Comparison of ENCODE assay signal across 12 cellular contexts in the genomic region with DNA sequence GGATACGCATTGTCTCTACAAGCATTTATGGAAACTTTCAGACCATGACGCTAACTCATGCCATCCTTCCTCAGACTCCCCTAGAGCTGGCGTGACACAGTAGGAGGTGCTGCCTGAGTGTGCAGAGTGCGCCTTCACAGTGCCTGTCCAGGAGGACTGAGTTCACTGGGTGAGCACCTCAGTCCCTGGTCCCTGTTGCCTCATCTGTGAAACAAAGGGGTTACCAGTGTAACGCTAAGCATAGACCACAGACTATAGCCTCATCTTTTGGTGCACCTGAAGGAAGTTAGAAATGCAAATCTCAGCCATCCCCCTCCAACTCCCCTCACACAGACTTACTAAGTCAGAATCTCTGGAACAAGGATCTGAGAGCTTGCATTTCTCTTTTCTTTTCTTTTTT.
DNase-seq lines count a peak whose midpoint lies in the region; ATAC-seq and TF ChIP-seq lines count a peak whose summit lies in the region.
"Had no signal": no experiment of that assay in that cellular context is flagged by ENCODE, and none has a peak within 500 bp of the region (broad histone marks: within the 10 kb centered on the region; RNA-seq: fewer than 3 reads in every experiment).

No MANE protein-coding gene starts in this region.

- H2BK120ac ChIP-seq in mesendoderm (ENCODE audit: low read depth, low read length): no peak overlapping the region

- H3K4me1 ChIP-seq in mesendoderm (ENCODE audit: control insufficient read depth, low read depth, low read length) (peaks cover 11% of the 10 kb centered on the region), transverse colon (no peaks in the 10 kb centered on the region)

- no peak for TF ChIP-seq EP300 in transverse colon (IDR thresholded peaks at IDR 0.05; ENCODE audit: low read depth)

- H3K27ac ChIP-seq in mesendoderm (ENCODE audit: low read depth, low read length) (no peak overlapping the region), transverse colon (no peak overlapping the region)
- H3K27ac ChIP-seq: skin epidermis had no signal

- no peak overlapping the region for H3K9ac ChIP-seq in mesendoderm (ENCODE audit: low read length)

- no CpG with 5 or more reads among the region's 5 CpGs for WGBS in mesendoderm (ENCODE audit: extremely low coverage, insufficient coverage, low lambda C conversion rate)
- WGBS in transverse colon (ENCODE audit: low coverage in 1 of 2), 2 donors: 83% methylated on average over 1 to 5 of the region's 5 CpGs

- no peak overlapping the region for H4K8ac ChIP-seq in mesendoderm (ENCODE audit: low read depth, low read length)

- no peak overlapping the region for H4K5ac ChIP-seq in mesendoderm (ENCODE audit: low read length)

- H2BK15ac ChIP-seq in mesendoderm (replicated peaks; ENCODE audit: low read depth): no peak overlapping the region

- TF ChIP-seq CTCF in CD14-positive monocyte (IDR thresholded peaks at IDR 0.05) (no peak), transverse colon (IDR thresholded peaks at IDR 0.05) (no peak)

- peaks cover 7 to 8% (median 7%) of the 10 kb centered on the region in 3 donors for H3K27me3 Mint-ChIP-seq in CD14-positive monocyte (ENCODE audit: low read depth in 3 of 3)

- no peak overlapping the region for H2BK5ac ChIP-seq in mesendoderm (ENCODE audit: low read length)

- no peaks in the 10 kb centered on the region for H3K9me3 ChIP-seq in transverse colon

- H3K23ac ChIP-seq in mesendoderm (ENCODE audit: low read length): no peak overlapping the region

- H3K4me1 Mint-ChIP-seq in CD14-positive monocyte: peaks cover 9% of the 10 kb centered on the region
- H3K4me1 Mint-ChIP-seq: natural killer cell had no signal

- H3K4me3 ChIP-seq in mesendoderm (ENCODE audit: low read length): no peak overlapping the region
- H3K4me3 ChIP-seq in transverse colon: no peak overlapping the region
- H3K4me3 ChIP-seq: skin epidermis had no signal

- in situ Hi-C loops in transverse colon (cut with MboI; ENCODE audit: low pct_ligation_motif_present in 1 of 4, low pct_unique_long_range_greater_than_20kb in 1 of 4, low sequenced_read_pairs in 3 of 4): no loop called here

- no peak for DNase-seq in mesendoderm
- DNase-seq in NCI-H2029 treated with DMSO at 0.1 percent for 48 hours (lab: John Stamatoyannopoulos, UW): no peak
- DNase-seq in hypothalamus (lab: John Stamatoyannopoulos, UW): no peak
- no peak for DNase-seq in CD14-positive monocyte (ENCODE audit: low spot score)
- DNase-seq in transverse colon: no peak
- DNase-seq: natural killer cell, NCI-H187 treated with DMSO at 0.1 percent for 48 hours had no signal

- no peaks in the 10 kb centered on the region for H3K36me3 ChIP-seq in mesendoderm (ENCODE audit: control insufficient read depth, insufficient read depth, low read length)
- H3K36me3 ChIP-seq in transverse colon: no peaks in the 10 kb centered on the region

- no peaks in the 10 kb centered on the region for H3K79me2 ChIP-seq in mesendoderm (ENCODE audit: control insufficient read depth, insufficient read depth, low read length)

- no peak overlapping the region for H3K4me3 Mint-ChIP-seq in CD14-positive monocyte
- H3K4me3 Mint-ChIP-seq: activated T-helper 1 cell treated with anti-CD3 and anti-CD28 coated beads, Interleukin-12 subunit alpha, Interleukin-12 subunit beta, Interleukin-2, Interleukin-4 antibody, amounts not matched to agents 30 ng/mL and 10 ng/mL and 1 ng/mL, durations not matched to agents 14 hours and 24 hours and 36 hours; natural killer cell had no signal

- H3K4ac ChIP-seq in mesendoderm (ENCODE audit: low read depth, low read length): no peak overlapping the region

- H3K27me3 ChIP-seq in mesendoderm (ENCODE audit: insufficient read depth, low read length, poor library complexity): no peaks in the 10 kb centered on the region
- no peaks in the 10 kb centered on the region for H3K27me3 ChIP-seq in transverse colon

- no peak for TF ChIP-seq POLR2A in transverse colon (IDR thresholded peaks at IDR 0.05)

- H3K36me3 Mint-ChIP-seq in CD14-positive monocyte: no peaks in the 10 kb centered on the region
- H3K36me3 Mint-ChIP-seq: natural killer cell had no signal

- H3K56ac ChIP-seq in mesendoderm (ENCODE audit: low read length): peak overlapping the region; percentile 18

- no peak overlapping the region for H3K27ac Mint-ChIP-seq in CD14-positive monocyte
- H3K27ac Mint-ChIP-seq: activated T-helper 1 cell treated with anti-CD3 and anti-CD28 coated beads, Interleukin-12 subunit alpha, Interleukin-12 subunit beta, Interleukin-2, Interleukin-4 antibody, amounts not matched to agents 30 ng/mL and 10 ng/mL and 1 ng/mL, durations not matched to agents 14 hours and 24 hours and 36 hours; natural killer cell had no signal

- H2AK5ac ChIP-seq in mesendoderm (ENCODE audit: low read length): peak overlapping the region; percentile 100

- peak; percentile 84 for ATAC-seq in GM18870 (IDR thresholded peaks at IDR 0.05; ENCODE audit: unreplicated experiment)
- ATAC-seq in GM21528 (IDR thresholded peaks at IDR 0.05; ENCODE audit: low FRiP score, unreplicated experiment): peak; percentile 84
- ATAC-seq in HG03095 (IDR thresholded peaks at IDR 0.05; ENCODE audit: unreplicated experiment): peak; percentile 79
- ATAC-seq: natural killer cell had no signal

- peaks cover 0 to 10% (median 3%) of the 10 kb centered on the region in 7 donors for H3K9me3 Mint-ChIP-seq in CD14-positive monocyte
- H3K9me3 Mint-ChIP-seq: activated T-helper 1 cell treated with anti-CD3 and anti-CD28 coated beads, Interleukin-12 subunit alpha, Interleukin-12 subunit beta, Interleukin-2, Interleukin-4 antibody, amounts not matched to agents 30 ng/mL and 10 ng/mL and 1 ng/mL, durations not matched to agents 14 hours and 24 hours and 36 hours; natural killer cell had no signal

- intact Hi-C loops in CD14-positive monocyte (cut with micrococcal nuclease): no loop called here
- intact Hi-C loops in transverse colon (cut with DNase I; ENCODE audit: low total_unique reads): no loop called here

- H3K4me2 ChIP-seq in mesendoderm (ENCODE audit: low read length): no peak overlapping the region

- no peak overlapping the region for H3K18ac ChIP-seq in mesendoderm (ENCODE audit: low read length)

- H3K79me1 ChIP-seq in mesendoderm (ENCODE audit: low read length): no peaks in the 10 kb centered on the region
